19 cellular contexts compared by ENCODE assay signal in the genomic region with DNA sequence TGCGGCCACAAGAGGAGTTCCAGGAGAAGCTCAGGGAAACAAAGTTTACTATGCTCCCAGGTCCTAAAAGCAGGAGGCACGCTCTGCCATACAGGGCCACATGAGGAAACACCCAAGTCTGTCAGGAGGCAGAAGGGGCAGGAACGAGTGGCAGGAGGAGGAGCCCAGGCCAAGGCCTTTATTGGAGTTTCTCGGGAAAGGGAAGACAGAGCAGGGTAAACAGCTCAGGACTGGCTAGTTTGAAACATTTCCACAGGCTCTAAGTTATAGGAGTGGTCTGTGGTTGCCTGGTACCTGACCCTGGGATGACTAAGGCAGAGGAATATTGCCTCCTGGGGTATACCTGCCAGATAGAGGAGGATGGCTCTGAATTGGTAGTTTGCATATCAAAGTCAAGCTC. TPM values are rescaled to one million over a fixed set of nuclear protein-coding genes. Genes with fewer than 3 reads are reported as not detected.
DNase-seq lines count a peak whose midpoint lies in the region; ATAC-seq and TF ChIP-seq lines count a peak whose summit lies in the region.
"Had no signal": no experiment of that assay in that cellular context is flagged by ENCODE, and none has a peak within 500 bp of the region (broad histone marks: within the 10 kb centered on the region; RNA-seq: fewer than 3 reads in every experiment).

No MANE protein-coding gene starts in this region.

- no peak overlapping the region for H3K23ac ChIP-seq in mesenchymal stem cell (ENCODE audit: low read length in 2 of 2)

- no peak overlapping the region for H3K9ac ChIP-seq in mesenchymal stem cell (ENCODE audit: low read length)

- no peak overlapping the region for H3K18ac ChIP-seq in mesenchymal stem cell (ENCODE audit: low read depth in 1 of 2, low read length in 2 of 2)

- H3K36me3 ChIP-seq in osteoblast (ENCODE audit: insufficient read depth, low read length) (no peaks in the 10 kb centered on the region), mesenchymal stem cell (ENCODE audit: control insufficient read depth in 1 of 2, insufficient read depth in 2 of 2, low read depth in 1 of 2, low read length in 2 of 2) (no peaks in the 10 kb centered on the region)

- CTCF ChIA-PET in MCF 10A (lab: Yijun Ruan, JAX): interaction anchor here (0.8 to 1.4 kb wide), 3 partner anchors 11 to 305 kb away, joined by 4 to 9 read pairs (median 4); no protein-coding TSS in a partner anchor

- intact Hi-C loops in MCF 10A (cut with micrococcal nuclease): no loop called here

- no peak overlapping the region for H2BK5ac ChIP-seq in mesenchymal stem cell (ENCODE audit: low read depth, low read length, poor library complexity, severe bottlenecking)

- WGBS in mesenchymal stem cell: 55% methylated on average over 4 of the region's 4 CpGs

- H3K27me3 Mint-ChIP-seq in MCF 10A (ENCODE audit: insufficient read depth, unreplicated experiment): no peaks in the 10 kb centered on the region

- POLR2A ChIA-PET in MCF 10A (lab: Yijun Ruan, JAX): interaction anchor here (1.5 kb wide), 1 partner anchor 14 kb away, joined by 4 read pairs; no protein-coding TSS in a partner anchor

- no peak overlapping the region for H4K91ac ChIP-seq in mesenchymal stem cell (ENCODE audit: low read length)

- H3K27me3 ChIP-seq in osteoblast (ENCODE audit: insufficient read depth, low read length) (no peaks in the 10 kb centered on the region), mesenchymal stem cell (ENCODE audit: control insufficient read depth in 1 of 2, insufficient read depth in 1 of 2, low read length in 2 of 2) (no peaks in the 10 kb centered on the region)

- H3K4ac ChIP-seq in mesenchymal stem cell (ENCODE audit: low read depth in 1 of 2, low read length in 2 of 2): no peak overlapping the region

- BruUV-seq in MCF 10A (replicated peaks; lab: Mats Ljungman, UMichigan): no TSS peak

- H3K14ac ChIP-seq in mesenchymal stem cell (ENCODE audit: low read length in 2 of 2): no peak overlapping the region

- no peak overlapping the region for H3K4me2 ChIP-seq in osteoblast (ENCODE audit: insufficient read depth, low read length)
- H3K4me2 ChIP-seq in mesenchymal stem cell (ENCODE audit: low read length, poor library complexity, severe bottlenecking): no peak overlapping the region

- H3K27ac Mint-ChIP-seq in MCF 10A (ENCODE audit: low read depth, unreplicated experiment): no peak overlapping the region
- H3K27ac Mint-ChIP-seq in activated naive CD4-positive, alpha-beta T cell treated with anti-CD3 and anti-CD28 coated beads, Interleukin-2, amount 50 U/mL, for 72 hours: no peak overlapping the region

- H2AFZ ChIP-seq in osteoblast (ENCODE audit: low read length) (peak overlapping the region; percentile 38), mesenchymal stem cell (ENCODE audit: low read depth, low read length) (no peak overlapping the region)

- H3K79me1 ChIP-seq in mesenchymal stem cell (replicated peaks; ENCODE audit: low read length, poor library complexity, severe bottlenecking): peaks cover 2% of the 10 kb centered on the region

- no peak overlapping the region for H2BK15ac ChIP-seq in mesenchymal stem cell (ENCODE audit: low read depth, poor library complexity, severe bottlenecking)

- H3K4me1 ChIP-seq in osteoblast (ENCODE audit: insufficient read depth, low read length) (peaks cover 6% of the 10 kb centered on the region), mesenchymal stem cell (ENCODE audit: control insufficient read depth, insufficient read depth, low read depth, low read length) (peaks cover 2% of the 10 kb centered on the region)

- H3K9me3 Mint-ChIP-seq in MCF 10A (ENCODE audit: unreplicated experiment): no peaks in the 10 kb centered on the region
- peaks cover under 1 to 6% of the 10 kb centered on the region in 2 donors for H3K9me3 Mint-ChIP-seq in activated naive CD4-positive, alpha-beta T cell treated with anti-CD3 and anti-CD28 coated beads, Interleukin-2, amount 50 U/mL, for 72 hours

- no peak overlapping the region for H2AK5ac ChIP-seq in mesenchymal stem cell (ENCODE audit: low read length, severe bottlenecking)

- no peak overlapping the region for H3K4me3 Mint-ChIP-seq in MCF 10A (ENCODE audit: unreplicated experiment)

- H2BK120ac ChIP-seq in mesenchymal stem cell (ENCODE audit: low read depth, low read length): no peak overlapping the region

- TF ChIP-seq CTCF in MCF 10A (IDR thresholded peaks at IDR 0.05; ENCODE audit: unreplicated experiment) (no peak), VCaP (conservative IDR thresholded peaks at IDR 0.05) (no peak), osteoblast (IDR thresholded peaks at IDR 0.05; ENCODE audit: extremely low read depth, low read depth, low read length) (no peak)

- peaks cover 14% of the 10 kb centered on the region for H3K79me2 ChIP-seq in osteoblast (ENCODE audit: insufficient read depth, low read length)

- no peak overlapping the region for H4K8ac ChIP-seq in mesenchymal stem cell (ENCODE audit: low read length)

- no peak overlapping the region for H2BK12ac ChIP-seq in mesenchymal stem cell (ENCODE audit: low read length in 2 of 2)

- H3K4me1 Mint-ChIP-seq in MCF 10A (ENCODE audit: insufficient read depth, unreplicated experiment): no peaks in the 10 kb centered on the region

- H3K9me3 ChIP-seq in osteoblast (ENCODE audit: low read depth, low read length): no peaks in the 10 kb centered on the region
- peaks cover 4% of the 10 kb centered on the region for H3K9me3 ChIP-seq in mesenchymal stem cell (ENCODE audit: control insufficient read depth, low read length)

- in situ Hi-C loops in T47D (cut with HindIII; ENCODE audit: low pct_unique_long_range_greater_than_20kb, low sequenced_read_pairs): no loop called here

- peak; percentile 5 to 61 for DNase-seq in T47D (ENCODE audit: low read depth in 1 of 2, low spot score in 1 of 2)
- DNase-seq in MCF 10A (ENCODE audit: unreplicated experiment): no peak
- DNase-seq in iPS-NIHi11 (ENCODE audit: low spot score): peak; percentile 14
- no peak for DNase-seq in osteoblast (ENCODE audit: insufficient read length, low spot score, missing footprints)
- DNase-seq in activated naive CD4-positive, alpha-beta T cell treated with anti-CD3 and anti-CD28 coated beads, Interleukin-2, amount 50 U/mL, for 72 hours (ENCODE audit: low spot score in 2 of 2): no peak
- no peak for DNase-seq in DMS53 treated with DMSO at 0.1 percent for 48 hours (lab: John Stamatoyannopoulos, UW; ENCODE audit: unreplicated experiment)
- no peak for DNase-seq in mesenchymal stem cell
- DNase-seq: AML-193, DMS79, HCEC 1CT, KBM-7, MV-4-11, NCI-H1694 treated with DMSO at 0.1 percent for 48 hours, NCI-H510A, NCI-H774, RPMI8226 had no signal

- H3K4me3 ChIP-seq in osteoblast (ENCODE audit: insufficient read depth, low read length) (no peak overlapping the region), mesenchymal stem cell (ENCODE audit: insufficient read depth in 1 of 2, low read depth in 1 of 2, low read length in 2 of 2) (no peak overlapping the region)

- peaks cover 14% of the 10 kb centered on the region for H3K36me3 Mint-ChIP-seq in MCF 10A (ENCODE audit: insufficient read depth, unreplicated experiment)
- H3K36me3 Mint-ChIP-seq in activated naive CD4-positive, alpha-beta T cell treated with anti-CD3 and anti-CD28 coated beads, Interleukin-2, amount 50 U/mL, for 72 hours: peaks cover 15 to 17% of the 10 kb centered on the region in 2 donors

- H3K27ac ChIP-seq in VCaP (0 out of 2 replicates have a peak overlapping the region, but pooled peaks have one; percentile 20), osteoblast (ENCODE audit: low read depth, low read length) (no peak overlapping the region), mesenchymal stem cell (ENCODE audit: low read length, poor library complexity, severe bottlenecking) (no peak overlapping the region)
- H3K27ac ChIP-seq: 22Rv1, C4-2B had no signal

- H4K20me1 ChIP-seq in osteoblast (ENCODE audit: insufficient read depth, low read length): peaks cover 7% of the 10 kb centered on the region

- no peak for ATAC-seq in activated naive CD4-positive, alpha-beta T cell treated with anti-CD3 and anti-CD28 coated beads, Interleukin-2, amount 50 U/mL, for 72 hours

RNA-seq across cellular contexts. Expression of gene ZNF638, which starts 3.7 kb away (rescaled TPM):
- total RNA-seq in MCF 10A (2022): 112 and 142 TPM in 2 replicates
- 148 and 152 TPM in 2 replicates for total RNA-seq in osteoblast
- total RNA-seq in activated naive CD4-positive, alpha-beta T cell treated with anti-CD3 and anti-CD28 coated beads, Interleukin-2, amount 50 U/mL, for 72 hours: 100 to 1,000 TPM; 111 to 126 TPM
- 52.8 TPM for polyA plus RNA-seq in mesenchymal stem cell (2013, experiment 1 of 2)
- polyA plus RNA-seq in mesenchymal stem cell (2013, experiment 2 of 2): 51.0 TPM

Comparison
In these comparisons a context has a peak if more than half of its experiments do, and no peak if none do; other contexts are left out.
1. DNase-seq: peak in T47D (2 of 2) and iPS-NIHi11 (single experiment); none in MCF 10A (single experiment), osteoblast (single experiment), activated naive CD4-positive, alpha-beta T cell treated with anti-CD3 and anti-CD28 coated beads, Interleukin-2, amount 50 U/mL, for 72 hours (0 of 2), DMS53 treated with DMSO at 0.1 percent for 48 hours (single experiment) and mesenchymal stem cell (single experiment).